10 cellular contexts compared by ENCODE assay signal in genomic region chr9:34634551-34634945, GRCh38. TPM values are rescaled to one million over a fixed set of nuclear protein-coding genes. Genes with fewer than 3 reads are reported as not detected.
"Had no signal": no experiment of that assay in that cellular context is flagged by ENCODE, and none has a peak within 500 bp of the region (broad histone marks: within the 10 kb centered on the region; RNA-seq: fewer than 3 reads in every experiment).

No MANE protein-coding gene starts in this region.

- H3K4me3 ChIP-seq: body of pancreas, coronary artery, lung, SK-N-MC, transverse colon had no signal

- H3K9me3 Mint-ChIP-seq: activated naive CD4-positive, alpha-beta T cell treated with anti-CD3 and anti-CD28 coated beads, Interleukin-2, amount 10 ng/mL, durations not matched to agents 7 days and 5 days; central memory CD8-positive, alpha-beta T cell had no signal

- H3K27me3 ChIP-seq: body of pancreas had no signal

- H3K27ac ChIP-seq: body of pancreas, coronary artery, SK-N-MC, transverse colon had no signal

- H3K36me3 ChIP-seq: transverse colon had no signal

- H3K4me3 Mint-ChIP-seq: activated naive CD4-positive, alpha-beta T cell treated with anti-CD3 and anti-CD28 coated beads, Interleukin-2, amount 10 ng/mL, durations not matched to agents 7 days and 5 days; central memory CD8-positive, alpha-beta T cell had no signal

- H3K27ac Mint-ChIP-seq: activated naive CD4-positive, alpha-beta T cell treated with anti-CD3 and anti-CD28 coated beads, Interleukin-2, amount 10 ng/mL, durations not matched to agents 7 days and 5 days had no signal

- H3K9me3 ChIP-seq: body of pancreas, transverse colon had no signal

RNA-seq across cellular contexts. Expression of gene ARID3C, which starts 5.7 kb away (rescaled TPM):
- total RNA-seq: body of pancreas, esophagus mucosa, lung, skeletal muscle tissue, transverse colon had no signal
- polyA plus RNA-seq: lung; naive thymus-derived CD4-positive, alpha-beta T cell had no signal
